In the genomic region with DNA sequence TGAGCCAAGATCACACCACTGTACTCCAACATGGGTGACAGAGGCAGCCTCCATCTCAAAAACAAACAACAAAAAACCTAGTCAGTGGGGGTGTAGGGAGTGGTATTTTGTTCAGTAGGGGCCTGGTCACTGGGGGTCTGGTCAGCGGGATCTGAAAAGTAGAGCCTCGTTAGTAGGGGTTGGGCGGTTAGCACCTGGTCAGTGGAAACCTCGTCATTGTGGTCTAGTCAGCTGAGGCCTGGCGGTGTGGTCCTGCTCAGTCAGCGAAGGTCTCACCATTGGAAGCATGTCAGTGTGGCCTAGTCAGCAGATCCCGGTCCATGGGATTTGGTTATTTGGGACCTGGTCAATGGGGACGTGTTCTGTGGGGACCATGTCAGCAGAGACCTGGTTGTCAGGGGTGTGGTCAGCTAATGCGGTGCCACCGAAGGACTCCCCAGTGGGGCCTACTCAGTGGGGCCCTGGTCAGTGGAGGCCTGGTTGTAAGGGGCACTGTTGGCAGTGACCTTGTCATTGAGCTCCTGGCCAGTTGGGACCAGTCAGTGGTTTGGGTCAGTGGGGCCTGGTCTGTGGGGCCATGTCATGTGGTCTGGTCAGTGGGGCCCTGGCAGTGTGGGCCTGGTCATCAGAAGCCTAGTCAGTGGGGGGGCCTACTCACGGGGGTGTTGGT, we compare ENCODE assay signal across 27 cellular contexts.
"Had no signal": no experiment of that assay in that cellular context is flagged by ENCODE, and none has a peak within 500 bp of the region (broad histone marks: within the 10 kb centered on the region; RNA-seq: fewer than 3 reads in every experiment).

No MANE protein-coding gene starts in this region.

- H3K4me3 Mint-ChIP-seq: activated CD8-positive, alpha-beta T cell treated with anti-CD3 and anti-CD28 coated beads for 36 hours; activated naive CD8-positive, alpha-beta T cell treated with anti-CD3 and anti-CD28 coated beads, Interleukin-2, amount 50 U/mL, for 24 hours; activated T-cell treated with anti-CD3 and anti-CD28 coated beads, Interleukin-2, amount 50 U/mL, for 72 hours; T-cell had no signal

- H3K36me3 ChIP-seq: brain microvascular endothelial cell, cardiac muscle cell, MG63 had no signal

- H3K9me3 ChIP-seq: MG63 had no signal

- DNase-seq: activated CD4-positive, alpha-beta T cell treated with anti-CD3 and anti-CD28 coated beads for 4 hours; activated CD4-positive, CD25-positive, alpha-beta regulatory T cell; activated CD8-positive, alpha-beta T cell treated with anti-CD3 and anti-CD28 coated beads for 36 hours; activated naive CD4-positive, alpha-beta T cell; activated naive CD8-positive, alpha-beta T cell treated with anti-CD3 and anti-CD28 coated beads, Interleukin-2, amount 50 U/mL, for 24 hours; activated T-cell treated with anti-CD3 and anti-CD28 coated beads for 4 hours; activated T-cell treated with anti-CD3 and anti-CD28 coated beads, Interleukin-2, amount 50 U/mL, for 72 hours; amniotic stem cell; brain microvascular endothelial cell; cerebellar nuclear complex; MG63; NCI-H1092 treated with DMSO at 0.1 percent for 48 hours; NCI-H1417 treated with DMSO at 0.1 percent for 48 hours; NCI-H1694 treated with DMSO at 0.1 percent for 48 hours; NCI-H2029 treated with DMSO at 0.1 percent for 48 hours; NCI-H345; NCI-H510A; NCI-H526 treated with DMSO at 0.1 percent for 48 hours; NCI-H82; RPMI8226; T-cell had no signal

- H3K4me3 ChIP-seq: cardiac muscle cell, MG63, SK-N-MC had no signal

- H3K4me1 Mint-ChIP-seq: activated naive CD8-positive, alpha-beta T cell treated with anti-CD3 and anti-CD28 coated beads, Interleukin-2, amount 50 U/mL, for 24 hours; T-cell had no signal

- H3K27me3 Mint-ChIP-seq: activated CD8-positive, alpha-beta T cell treated with anti-CD3 and anti-CD28 coated beads for 36 hours; activated naive CD8-positive, alpha-beta T cell treated with anti-CD3 and anti-CD28 coated beads, Interleukin-2, amount 50 U/mL, for 24 hours; T-cell had no signal

- H3K27ac Mint-ChIP-seq: activated CD8-positive, alpha-beta T cell treated with anti-CD3 and anti-CD28 coated beads for 36 hours; activated naive CD4-positive, alpha-beta T cell treated with anti-CD3 and anti-CD28 coated beads, Interleukin-2, amount 50 U/mL, for 72 hours; activated naive CD8-positive, alpha-beta T cell treated with anti-CD3 and anti-CD28 coated beads, Interleukin-2, amount 50 U/mL, for 24 hours; activated T-cell treated with anti-CD3 and anti-CD28 coated beads, Interleukin-2, amount 50 U/mL, for 72 hours; activated T-helper 2 cell treated with anti-CD3 and anti-CD28 coated beads, Interferon-gamma antibody, Interleukin-2, Interleukin-4, amounts not matched to agents 10 μg/mL and 5 μg/mL and 100 μg/mL, durations not matched to agents 14 hours and 24 hours and 36 hours; T-cell had no signal

- H3K27me3 ChIP-seq: brain microvascular endothelial cell, cardiac muscle cell, MG63 had no signal

- ATAC-seq: activated CD8-positive, alpha-beta T cell treated with anti-CD3 and anti-CD28 coated beads for 36 hours; activated naive CD8-positive, alpha-beta T cell treated with anti-CD3 and anti-CD28 coated beads, Interleukin-2, amount 50 U/mL, for 24 hours; activated T-cell treated with anti-CD3 and anti-CD28 coated beads, Interleukin-2, amount 50 U/mL, for 72 hours; Right ventricle myocardium inferior; T-cell had no signal

- H3K36me3 Mint-ChIP-seq: activated naive CD4-positive, alpha-beta T cell treated with anti-CD3 and anti-CD28 coated beads, Interleukin-2, amount 50 U/mL, for 72 hours; T-cell had no signal

- H3K27ac ChIP-seq: brain microvascular endothelial cell, cardiac muscle cell, SK-N-MC, VCaP had no signal
